19 cellular contexts compared by ENCODE assay signal in the genomic region with DNA sequence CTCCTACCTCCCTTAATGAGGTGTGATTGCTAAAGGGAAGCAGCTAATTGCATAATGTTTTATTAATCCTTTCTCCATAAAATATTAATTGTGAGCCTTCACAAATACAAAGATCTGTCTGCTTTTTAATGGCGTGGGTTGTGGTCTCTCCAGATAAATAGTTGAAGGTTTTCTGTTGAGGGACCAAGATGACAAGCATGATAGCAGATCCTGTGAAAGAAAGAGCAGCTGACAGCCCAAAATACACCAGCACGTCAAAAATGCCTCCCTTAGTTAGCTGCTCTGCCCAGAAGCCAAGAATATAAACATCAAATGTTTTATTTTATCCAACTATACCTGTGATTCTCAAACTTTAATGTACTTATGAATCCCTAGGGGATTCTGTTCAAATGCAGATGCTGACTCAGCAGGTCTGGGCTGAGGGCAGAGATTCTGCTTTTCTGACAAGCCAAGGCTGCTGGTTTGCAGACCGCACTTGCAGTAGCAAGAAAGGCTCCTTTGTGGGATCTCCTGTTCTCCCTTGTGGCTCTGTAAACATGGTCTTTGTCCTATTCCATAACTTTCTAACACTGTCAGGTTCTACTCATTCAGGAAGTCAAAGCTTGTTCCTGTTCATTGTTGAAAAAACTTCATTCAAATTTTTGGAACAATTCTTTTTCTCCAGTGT.
DNase-seq lines count a peak whose midpoint lies in the region; ATAC-seq, FAIRE-seq and TF ChIP-seq lines count a peak whose summit lies in the region.
"Had no signal": no experiment of that assay in that cellular context is flagged by ENCODE, and none has a peak within 500 bp of the region (broad histone marks: within the 10 kb centered on the region; RNA-seq: fewer than 3 reads in every experiment).

No MANE protein-coding gene starts in this region.

- H3F3A ChIP-seq in neural progenitor cell (ENCODE audit: low read depth), result no peaks in the 10 kb centered on the region
- H3F3A ChIP-seq in SK-N-SH (replicated peaks; ENCODE audit: insufficient read depth), result no peaks in the 10 kb centered on the region

- H3K9me3 Mint-ChIP-seq in neural progenitor cell, result no peaks in the 10 kb centered on the region

- TF ChIP-seq CTCF in K562 (IDR thresholded peaks at IDR 0.05 in 2 of 3, conservative IDR thresholded peaks at IDR 0.05 in 1 of 3; ENCODE audit: insufficient read depth in 2 of 3, low read depth in 1 of 3, low read length in 3 of 3) (no peak), neural progenitor cell (IDR thresholded peaks at IDR 0.05) (no peak), SK-N-SH (IDR thresholded peaks at IDR 0.05) (no peak)

- CTCF ChIA-PET in K562 (lab: Yijun Ruan, JAX; ENCODE audit: low intra/inter-chr PET ratio), result no interaction called here
- CTCF ChIA-PET in SK-N-SH (lab: Yijun Ruan, JAX), result no interaction called here

- H3K9ac ChIP-seq in K562 (ENCODE audit: insufficient read depth in 1 of 2, low read depth in 2 of 2, low read length in 2 of 2), result no peak overlapping the region
- no peak overlapping the region for H3K9ac ChIP-seq in neural progenitor cell
- no peak overlapping the region for H3K9ac ChIP-seq in SK-N-SH

- H3K27ac ChIP-seq in K562 (ENCODE audit: extremely low read depth, low read depth, low read length) (no peak overlapping the region), neural progenitor cell (no peak overlapping the region), SK-N-SH (ENCODE audit: low read depth in 2 of 2, low read length in 1 of 2) (no peak overlapping the region)
- H3K27ac ChIP-seq: PC-9, SJSA1 had no signal

- H3K4me2 ChIP-seq in K562 (ENCODE audit: insufficient read depth, low read length) (no peak overlapping the region), neural progenitor cell (no peak overlapping the region), SK-N-SH (no peak overlapping the region)
- H3K4me2 ChIP-seq: PC-9 had no signal

- H3K4me3 Mint-ChIP-seq in neural progenitor cell, result no peak overlapping the region
- H3K4me3 Mint-ChIP-seq: CD4-positive, CD25-positive, alpha-beta regulatory T cell had no signal

- POLR2A ChIA-PET in K562 (lab: Yijun Ruan, JAX) (interaction anchor here (0.6 to 0.7 kb wide), 2 partner anchors 253 to 647 kb away, joined by 3 read pairs; no protein-coding TSS in a partner anchor), SK-N-SH (lab: Yijun Ruan, JAX) (no interaction called here)

- peaks cover 16% of the 10 kb centered on the region for H3K4me1 Mint-ChIP-seq in neural progenitor cell
- H3K4me1 Mint-ChIP-seq: CD4-positive, CD25-positive, alpha-beta regulatory T cell had no signal

- peak; percentile 6 for DNase-seq in NAMALWA (ENCODE audit: low spot score)
- DNase-seq in K562 (ENCODE audit: extremely low read depth in 1 of 4, low spot score in 3 of 4), result no peak
- no peak for DNase-seq in neural progenitor cell (ENCODE audit: low spot score)
- DNase-seq in SK-N-SH, result no peak
- no peak for DNase-seq in DMS153 treated with DMSO at 0.1 percent for 48 hours (lab: John Stamatoyannopoulos, UW; ENCODE audit: unreplicated experiment)
- DNase-seq: Caco-2; CD4-positive, CD25-positive, alpha-beta regulatory T cell; DND-41; GDM1; Karpas-422; MM.1S; NCI-H1105 treated with DMSO at 0.1 percent for 48 hours; NCI-H1694 treated with DMSO at 0.1 percent for 48 hours; NCI-H69; PC-9 had no signal

- in situ Hi-C loops in K562 (cut with MboI), result no loop called here

- H3K36me3 ChIP-seq in K562 (ENCODE audit: control insufficient read depth, insufficient read depth, low read length) (no peaks in the 10 kb centered on the region), neural progenitor cell (no peaks in the 10 kb centered on the region), SK-N-SH (replicated peaks in 1 of 2; ENCODE audit: control insufficient read depth in 1 of 2, insufficient read depth in 2 of 2, low read length in 1 of 2) (no peaks in the 10 kb centered on the region)
- H3K36me3 ChIP-seq: SJSA1 had no signal

- H3K9me1 ChIP-seq in K562 (ENCODE audit: control insufficient read depth, insufficient read depth, low read length), result no peaks in the 10 kb centered on the region

- H3K4me3 ChIP-seq in K562 (no peak overlapping the region), neural progenitor cell (no peak overlapping the region), SK-N-SH (ENCODE audit: low read depth in 2 of 2, low read length in 1 of 2) (no peak overlapping the region)
- H3K4me3 ChIP-seq: GM12878, PC-9, SJSA1 had no signal

- H3K4me1 ChIP-seq in K562 (replicated peaks in 1 of 2; ENCODE audit: control insufficient read depth in 2 of 2, insufficient read depth in 2 of 2, low read length in 2 of 2) (no peaks in the 10 kb centered on the region), neural progenitor cell (peaks cover 9% of the 10 kb centered on the region), SK-N-SH (ENCODE audit: control insufficient read depth in 1 of 2, insufficient read depth in 2 of 2, low read depth in 1 of 2, low read length in 1 of 2) (no peaks in the 10 kb centered on the region)
- H3K4me1 ChIP-seq: Caco-2, SJSA1 had no signal

- intact Hi-C loops in K562 (cut with micrococcal nuclease), result no loop called here

- no peaks in the 10 kb centered on the region for H3K9me2 ChIP-seq in SK-N-SH

- H2AFZ ChIP-seq in K562 (ENCODE audit: low read depth, low read length) (no peak overlapping the region), neural progenitor cell (replicated peaks) (no peak overlapping the region), SK-N-SH (ENCODE audit: low read depth) (no peak overlapping the region)
- H2AFZ ChIP-seq: PC-9 had no signal

- no peaks in the 10 kb centered on the region for H3K9me3 ChIP-seq in K562 (replicated peaks; ENCODE audit: control insufficient read depth, insufficient read depth, low read depth, low read length)
- H3K9me3 ChIP-seq in neural progenitor cell (ENCODE audit: low read depth), result no peaks in the 10 kb centered on the region
- H3K9me3 ChIP-seq in SK-N-SH, result no peaks in the 10 kb centered on the region
- H3K9me3 ChIP-seq: Caco-2, SJSA1 had no signal

- no peaks in the 10 kb centered on the region for H3K36me3 Mint-ChIP-seq in neural progenitor cell
- H3K36me3 Mint-ChIP-seq: CD4-positive, CD25-positive, alpha-beta regulatory T cell had no signal

- no peak for FAIRE-seq in K562 (lab: Jason Lieb, UNC)
- FAIRE-seq: GM12878 had no signal

- H4K20me1 ChIP-seq in K562 (replicated peaks; ENCODE audit: control insufficient read depth, insufficient read depth, low read length) (no peaks in the 10 kb centered on the region), neural progenitor cell (ENCODE audit: low read depth) (no peaks in the 10 kb centered on the region), SK-N-SH (ENCODE audit: insufficient read depth) (no peaks in the 10 kb centered on the region)

- H3K27me3 Mint-ChIP-seq in neural progenitor cell (ENCODE audit: insufficient read depth, low read depth), result no peaks in the 10 kb centered on the region
- H3K27me3 Mint-ChIP-seq: CD4-positive, CD25-positive, alpha-beta regulatory T cell had no signal

- no TSS peak for BruUV-seq in K562 (replicated peaks; lab: Mats Ljungman, UMichigan)

- peak; percentile 11 for ATAC-seq in GM18867 (IDR thresholded peaks at IDR 0.05; ENCODE audit: unreplicated experiment)
- no peak for ATAC-seq in K562
- ATAC-seq in GM21390 (IDR thresholded peaks at IDR 0.05; ENCODE audit: unreplicated experiment), result no peak
- ATAC-seq: GM12878 had no signal

- H3K27me3 ChIP-seq in K562 (ENCODE audit: control insufficient read depth in 2 of 2, insufficient read depth in 2 of 2, low read length in 2 of 2), result no peaks in the 10 kb centered on the region
- H3K27me3 ChIP-seq in neural progenitor cell, result no peaks in the 10 kb centered on the region
- H3K27me3 ChIP-seq in SK-N-SH (ENCODE audit: insufficient read depth), result no peaks in the 10 kb centered on the region
- H3K27me3 ChIP-seq: SJSA1 had no signal

- H3K79me2 ChIP-seq in K562 (ENCODE audit: control insufficient read depth, insufficient read depth, low read length), result no peaks in the 10 kb centered on the region
- no peaks in the 10 kb centered on the region for H3K79me2 ChIP-seq in neural progenitor cell (ENCODE audit: low read depth)
- no peaks in the 10 kb centered on the region for H3K79me2 ChIP-seq in SK-N-SH (ENCODE audit: insufficient read depth)

- H3K27ac Mint-ChIP-seq in neural progenitor cell, result peak overlapping the region; percentile 5
- H3K27ac Mint-ChIP-seq: CD4-positive, CD25-positive, alpha-beta regulatory T cell had no signal

- TF ChIP-seq EP300 in K562 (IDR thresholded peaks at IDR 0.05; ENCODE audit: low read length) (no peak), SK-N-SH (IDR thresholded peaks at IDR 0.05; ENCODE audit: borderline replicate concordance in 1 of 2, low read depth in 1 of 2, low read length in 1 of 2) (no peak)

- TF ChIP-seq RAD21 in K562 (CRISPR knock-in tag; conservative IDR thresholded peaks at IDR 0.05 in 1 of 2, IDR thresholded peaks at IDR 0.05 in 1 of 2) (no peak), SK-N-SH (IDR thresholded peaks at IDR 0.05; ENCODE audit: low read length) (no peak)

- WGBS in K562 (ENCODE audit: insufficient coverage, low coverage, missing lambda C conversion rate), result 0% methylated on average over 3 of the region's 3 CpGs
- 12% methylated on average over 3 of the region's 3 CpGs for WGBS in SK-N-SH (ENCODE audit: low lambda C conversion rate)

- TF ChIP-seq POLR2A in K562 (conservative IDR thresholded peaks at IDR 0.05), result no peak

TF ChIP-seq in K562, 482 proteins besides CTCF, POLR2A, EP300 and RAD21 (continues in another document):
- no peak for TF ChIP-seq BACH1 (tag; IDR thresholded peaks at IDR 0.05)
- TF ChIP-seq ETV6 (IDR thresholded peaks at IDR 0.05; ENCODE audit: borderline replicate concordance in 1 of 2, low read depth in 2 of 2, low read length in 1 of 2), result no peak
- TF ChIP-seq ETV6 (CRISPR knock-in tag; IDR thresholded peaks at IDR 0.05; ENCODE audit: borderline replicate concordance), result no peak

TF ChIP-seq in SK-N-SH, 30 proteins besides CTCF, POLR2A, EP300 and RAD21 (continues in another document):
- TF ChIP-seq SIN3A (IDR thresholded peaks at IDR 0.05; ENCODE audit: borderline replicate concordance, low read depth, low read length) (no peak), CHD2 (IDR thresholded peaks at IDR 0.05; ENCODE audit: low read length, partially characterized antibody) (no peak), RCOR1 (IDR thresholded peaks at IDR 0.05; ENCODE audit: low read length) (no peak), GATA2 (CRISPR knock-in tag; IDR thresholded peaks at IDR 0.05) (no peak), NRF1 (IDR thresholded peaks at IDR 0.05; ENCODE audit: low read depth, low read length) (no peak), EZH2phosphoT487 (IDR thresholded peaks at IDR 0.05; ENCODE audit: borderline replicate concordance, low read depth) (no peak), TAF1 (IDR thresholded peaks at IDR 0.05; ENCODE audit: borderline replicate concordance, low read depth, low read length) (no peak)
- TF ChIP-seq, protein P1, sequence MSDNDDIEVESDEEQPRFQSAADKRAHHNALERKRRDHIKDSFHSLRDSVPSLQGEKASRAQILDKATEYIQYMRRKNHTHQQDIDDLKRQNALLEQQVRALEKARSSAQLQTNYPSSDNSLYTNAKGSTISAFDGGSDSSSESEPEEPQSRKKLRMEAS (IDR thresholded peaks at IDR 0.05; ENCODE audit: low read depth), result no peak
